ENCODE assay signal across 8 cellular contexts in genomic region chr9:97221478-97222350, GRCh38.
DNase-seq lines count a peak whose midpoint lies in the region; ATAC-seq and TF ChIP-seq lines count a peak whose summit lies in the region.
"Not testable (repeated sequence)": the region's sequence is repeated elsewhere in the genome, so short reads cannot be mapped to it uniquely, and the experiment has no call there.

No MANE protein-coding gene starts in this region.

- H3K27me3 ChIP-seq in adipocyte (replicated peaks; ENCODE audit: control insufficient read depth, insufficient read depth, low read length) (peaks cover 40% of the 10 kb centered on the region), skeletal muscle tissue (ENCODE audit: control insufficient read depth in 3 of 3, insufficient read depth in 3 of 3, low read length in 3 of 3) (peaks cover 12 to 23% (median 20%) of the 10 kb centered on the region in 3 donors), upper lobe of right lung (peaks cover 63% of the 10 kb centered on the region)

- not testable (repeated sequence) for H3K9me3 ChIP-seq in adipocyte (ENCODE audit: control insufficient read depth, low read length); skeletal muscle tissue (ENCODE audit: control insufficient read depth in 3 of 3, low read length in 3 of 3); upper lobe of right lung

- TF ChIP-seq CTCF in GM12865 (IDR thresholded peaks at IDR 0.05; ENCODE audit: insufficient read depth, low read depth, low read length, missing control alignments); lower leg skin (IDR thresholded peaks at IDR 0.05); upper lobe of right lung (IDR thresholded peaks at IDR 0.05): not testable (repeated sequence)
- peak; percentile 34; the same call in 1 of the 2 replicates for TF ChIP-seq CTCF in VCaP (conservative IDR thresholded peaks at IDR 0.05)

- WGBS in lower leg skin, 2 donors, result 1 to 8% methylated on average over 8 to 51 of the region's 76 CpGs

- not testable (repeated sequence) for H3K4me3 ChIP-seq in GM12865 (ENCODE audit: low read depth, low read length); lower leg skin (ENCODE audit: low read depth, poor library complexity, severe bottlenecking)
- H3K4me3 ChIP-seq in adipocyte (ENCODE audit: low read length) (peak overlapping the region; percentile 71), skeletal muscle tissue (ENCODE audit: low read length in 3 of 3) (peak overlapping the region in 2 of 3 donors; percentile 41 to 46), upper lobe of right lung (peak overlapping the region; percentile 32)

- H3K9ac ChIP-seq in adipocyte (ENCODE audit: low read length); skeletal muscle tissue (ENCODE audit: low read depth in 1 of 3, low read length in 3 of 3): not testable (repeated sequence)

- not testable (repeated sequence) for H3K36me3 ChIP-seq in adipocyte (ENCODE audit: control insufficient read depth, insufficient read depth, low read length, severe bottlenecking); skeletal muscle tissue (ENCODE audit: control insufficient read depth in 3 of 3, insufficient read depth in 3 of 3, low read length in 3 of 3); upper lobe of right lung

- not testable (repeated sequence) for H3K27ac ChIP-seq in VCaP; skeletal muscle tissue (ENCODE audit: low read depth, low read length); upper lobe of right lung

- H3K4me1 ChIP-seq in adipocyte (ENCODE audit: control insufficient read depth, insufficient read depth, low read length), result not testable (repeated sequence)
- H3K4me1 ChIP-seq in skeletal muscle tissue (ENCODE audit: control insufficient read depth in 3 of 3, insufficient read depth in 3 of 3, low read length in 3 of 3) (peaks cover 0 to 13% (median 9%) of the 10 kb centered on the region in 3 donors), upper lobe of right lung (peaks cover 13% of the 10 kb centered on the region)

- ATAC-seq in upper lobe of right lung, result peak; percentile 93

- DNase-seq in GM12865 (ENCODE audit: low read depth), result peak; percentile 17
- DNase-seq in NCI-H2196 (lab: John Stamatoyannopoulos, UW; ENCODE audit: unreplicated experiment), result peak; percentile 42
- peak; percentile 89 for DNase-seq in adipocyte (ENCODE audit: low read depth)
- peak; percentile 74 for DNase-seq in fibroblast of gingiva (ENCODE audit: low read depth)
- peak; percentile 54 to 92 for DNase-seq in lower leg skin (ENCODE audit: low spot score in 2 of 2)
- peak; percentile 84 for DNase-seq in upper lobe of right lung

- intact Hi-C loops in lower leg skin (cut with DNase I; ENCODE audit: low total_unique reads); upper lobe of right lung (cut with DNase I): not testable (repeated sequence)

- not testable (repeated sequence) for TF ChIP-seq POLR2A in lower leg skin (IDR thresholded peaks at IDR 0.05)

Comparison
In these comparisons a context has a peak if more than half of its experiments do, and no peak if none do; other contexts are left out.
1. DNase-seq: peak in every context shown above with its lines; median percentile 89 in adipocyte; 84 in upper lobe of right lung; 74 in fibroblast of gingiva; 73 in lower leg skin; 42 in NCI-H2196; 17 in GM12865.